ENCODE assay signal across 8 cellular contexts in genomic region chrX:51496501-51497291, GRCh38. TPM values are rescaled to one million over a fixed set of nuclear protein-coding genes. Genes with fewer than 3 reads are reported as not detected.
DNase-seq lines count a peak whose midpoint lies in the region; ATAC-seq and TF ChIP-seq lines count a peak whose summit lies in the region.

NUDT11 (minus strand) TSS chrX:51496592; CDS start chrX:51496444, 148 bp downstream.

- H3K9ac ChIP-seq in fibroblast of lung (ENCODE audit: insufficient read depth, low read length), result peak within 1 kb of the TSS; percentile 52
- H3K9ac ChIP-seq in neural cell (ENCODE audit: low read length), result peak within 1 kb of the TSS; percentile 77

- no peaks in the 10 kb centered on the region for H3K9me3 ChIP-seq in fibroblast of lung (ENCODE audit: control insufficient read depth, insufficient read depth, low read depth, low read length)
- H3K9me3 ChIP-seq in neural cell (ENCODE audit: low read length), result no peaks in the 10 kb centered on the region
- no peaks in the 10 kb centered on the region for H3K9me3 ChIP-seq in thoracic aorta

- H4K20me1 ChIP-seq in fibroblast of lung (ENCODE audit: control insufficient read depth, extremely low read depth, insufficient read depth, low read length) (no peaks in the 10 kb centered on the region), neural cell (ENCODE audit: insufficient read depth) (no peaks in the 10 kb centered on the region)

- no peaks in the 10 kb centered on the region for H3F3A ChIP-seq in neural cell (ENCODE audit: insufficient read depth, low read length, poor library complexity, severe bottlenecking)

- peak; percentile 51 for TF ChIP-seq EP300 in neural cell (conservative IDR thresholded peaks at IDR 0.05; ENCODE audit: poor library complexity, severe bottlenecking)

- no peaks in the 10 kb centered on the region for H3K27me3 ChIP-seq in fibroblast of lung (ENCODE audit: control insufficient read depth, insufficient read depth, low read length)
- H3K27me3 ChIP-seq in neural cell (ENCODE audit: insufficient read depth, low read depth, low read length), result no peaks in the 10 kb centered on the region
- H3K27me3 ChIP-seq in thoracic aorta (replicated peaks; ENCODE audit: insufficient read depth), result no peaks in the 10 kb centered on the region

- H3K4me2 ChIP-seq in fibroblast of lung (ENCODE audit: extremely low read depth, insufficient read depth, low read length) (peak within 1 kb of the TSS; percentile 73), neural cell (ENCODE audit: low read length) (no peak within 1 kb of the TSS)

- TF ChIP-seq RAD21 in neural cell (conservative IDR thresholded peaks at IDR 0.05), result no peak

- peak within 1 kb of the TSS; percentile 41 to 64 (median 54) for H3K4me3 ChIP-seq in fibroblast of lung (replicated peaks in 1 of 4; ENCODE audit: control extremely low read depth in 1 of 4, insufficient read depth in 1 of 4, low read depth in 3 of 4, low read length in 4 of 4)
- peak within 1 kb of the TSS; percentile 70 for H3K4me3 ChIP-seq in neural cell (ENCODE audit: low read length)
- peak within 1 kb of the TSS; percentile 73 for H3K4me3 ChIP-seq in thoracic aorta

- H3K4me1 ChIP-seq in fibroblast of lung (ENCODE audit: control insufficient read depth, extremely low read depth, insufficient read depth, low read length) (no peaks in the 10 kb centered on the region), thoracic aorta (ENCODE audit: control insufficient read depth in 1 of 2, low read depth in 2 of 2) (peaks cover 0 to 9% of the 10 kb centered on the region in 2 donors)

- peak; percentile 36 to 70 for DNase-seq in SHP77 (lab: John Stamatoyannopoulos, UW)
- DNase-seq in SHP77 treated with DMSO at 0.1 percent for 48 hours (lab: John Stamatoyannopoulos, UW), result no peak
- peak; percentile 78 for DNase-seq in NCI-H2227 treated with DMSO at 0.1 percent for 48 hours (lab: John Stamatoyannopoulos, UW)
- peak; percentile 13 for DNase-seq in activated T-cell treated with anti-CD3 and anti-CD28 coated beads for 1 hour (ENCODE audit: low read depth)
- peak; percentile 58 to 72 for DNase-seq in fibroblast of lung (ENCODE audit: low read depth in 2 of 2)
- DNase-seq in thoracic aorta (ENCODE audit: low spot score), result no peak
- DNase-seq in NCI-H1694 treated with DMSO at 0.1 percent for 48 hours (lab: John Stamatoyannopoulos, UW), result no peak

- ATAC-seq in thoracic aorta (ENCODE audit: insufficient number of reproducible peaks, low FRiP score, low read depth), result no peak

- no peaks in the 10 kb centered on the region for H3K36me3 ChIP-seq in fibroblast of lung (ENCODE audit: control insufficient read depth, insufficient read depth, low read length)
- H3K36me3 ChIP-seq in neural cell (ENCODE audit: insufficient read depth, low read length), result no peaks in the 10 kb centered on the region
- H3K36me3 ChIP-seq in thoracic aorta, result no peaks in the 10 kb centered on the region

- H3K79me2 ChIP-seq in fibroblast of lung (ENCODE audit: control insufficient read depth, insufficient read depth, low read length) (no peaks in the 10 kb centered on the region), neural cell (replicated peaks; ENCODE audit: insufficient read depth, low read length) (peaks cover 35% of the 10 kb centered on the region)

- peak within 1 kb of the TSS; percentile 50 for H2AFZ ChIP-seq in fibroblast of lung (ENCODE audit: low read length)
- peak within 1 kb of the TSS; percentile 21 for H2AFZ ChIP-seq in neural cell (ENCODE audit: low read depth, low read length)

- TF ChIP-seq CTCF in fibroblast of lung (conservative IDR thresholded peaks at IDR 0.05 in 1 of 2, IDR thresholded peaks at IDR 0.05 in 1 of 2; ENCODE audit: low read depth in 1 of 2, low read length in 2 of 2) (no peak), neural cell (IDR thresholded peaks at IDR 0.05; ENCODE audit: poor library complexity, severe bottlenecking) (no peak), thoracic aorta (IDR thresholded peaks at IDR 0.05) (no peak)

- H3K9me2 ChIP-seq in neural cell (ENCODE audit: insufficient read depth, low read length), result no peaks in the 10 kb centered on the region

- H3K27ac ChIP-seq in fibroblast of lung (ENCODE audit: insufficient read depth, low read length) (peak within 1 kb of the TSS; percentile 20), neural cell (ENCODE audit: low read length) (peak within 1 kb of the TSS; percentile 91), thoracic aorta (peak within 1 kb of the TSS in 1 of 2 donors; percentile 26)

TF ChIP-seq in neural cell, 6 proteins besides CTCF, POLR2A, EP300 and RAD21:
- TF ChIP-seq TAF1 (IDR thresholded peaks at IDR 0.05; ENCODE audit: low read depth) (no peak), MXI1 (conservative IDR thresholded peaks at IDR 0.05; ENCODE audit: poor library complexity, severe bottlenecking) (peak; percentile 83), SMC3 (conservative IDR thresholded peaks at IDR 0.05; ENCODE audit: poor library complexity) (no peak), POLR2AphosphoS5 (IDR thresholded peaks at IDR 0.05) (peak; percentile 82)

RNA-seq across cellular contexts. Expression of gene NUDT11, which starts in this region (rescaled TPM):
- total RNA-seq in fibroblast of lung, result 7.1 and 7.7 TPM in 2 replicates
- 15.2 and 16.0 TPM in 2 replicates for polyA plus RNA-seq in fibroblast of lung
- 9.6 and 10.6 TPM in 2 replicates for polyA plus RNA-seq in fibroblast of lung (2012)
- 3.2 and 4.0 TPM in 2 replicates for polyA minus RNA-seq in fibroblast of lung (ENCODE audit: low replicate concordance)
- 100 and 118 TPM in 2 replicates for polyA plus RNA-seq in neural cell
- polyA minus RNA-seq in neural cell, result 109 and 114 TPM in 2 replicates
- 1 to 10 TPM; 1.8 to 5.0 TPM for total RNA-seq in thoracic aorta

Comparison
In these comparisons a context has a peak if more than half of its experiments do, and no peak if none do; other contexts are left out.
1. DNase-seq: peak in SHP77 (2 of 2), NCI-H2227 treated with DMSO at 0.1 percent for 48 hours (single experiment), activated T-cell treated with anti-CD3 and anti-CD28 coated beads for 1 hour (single experiment) and fibroblast of lung (2 of 2); none in SHP77 treated with DMSO at 0.1 percent for 48 hours (single experiment), thoracic aorta (single experiment) and NCI-H1694 treated with DMSO at 0.1 percent for 48 hours (single experiment).
2. Peak in every context shown above with its lines, with median percentiles within 50 percentile points of each other: H3K4me3 ChIP-seq.